ENCODE assay signal across 1 cellular context in the genomic region with DNA sequence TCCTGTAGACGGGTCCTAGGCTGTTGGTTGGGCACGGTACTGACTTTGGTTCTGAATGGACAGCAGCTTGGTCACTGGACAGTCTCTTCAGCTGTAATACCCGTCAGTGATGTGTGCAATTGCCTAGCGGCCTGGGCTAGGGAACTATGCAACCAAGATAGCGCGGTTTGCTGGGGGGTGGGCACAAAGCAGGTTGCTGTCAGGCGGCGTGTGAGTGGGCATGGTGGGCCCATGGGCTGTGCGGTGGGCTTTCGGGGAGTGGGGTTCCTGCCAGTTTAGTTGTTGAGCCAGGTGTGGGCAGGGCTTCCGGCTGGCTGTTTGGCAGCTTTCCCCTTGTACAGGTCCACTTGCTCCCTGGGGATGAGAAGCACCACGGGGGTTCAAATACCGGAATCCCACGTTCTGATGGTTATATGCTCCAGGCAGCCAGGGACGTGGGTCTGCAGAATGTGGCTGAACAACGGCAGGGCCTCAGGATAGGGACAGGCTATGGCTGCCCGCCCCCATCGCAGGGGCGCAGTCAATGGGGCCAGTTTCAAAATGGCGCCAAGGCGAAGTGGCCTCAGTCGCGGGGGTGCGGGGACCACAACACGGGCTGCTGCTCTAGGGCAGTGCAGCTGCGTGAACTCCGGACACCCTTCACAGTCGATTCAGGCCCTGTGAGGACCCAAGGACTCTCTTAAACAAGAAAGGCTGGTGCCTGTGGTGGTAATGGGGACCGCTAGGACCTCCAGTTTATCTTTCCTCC.
TF ChIP-seq lines count a peak whose summit lies in the region.

No MANE protein-coding gene starts in this region.

TF ChIP-seq in GM23338, 12 proteins besides CTCF, POLR2A, EP300 and RAD21 (continued from another document):
- TF ChIP-seq, protein P1, sequence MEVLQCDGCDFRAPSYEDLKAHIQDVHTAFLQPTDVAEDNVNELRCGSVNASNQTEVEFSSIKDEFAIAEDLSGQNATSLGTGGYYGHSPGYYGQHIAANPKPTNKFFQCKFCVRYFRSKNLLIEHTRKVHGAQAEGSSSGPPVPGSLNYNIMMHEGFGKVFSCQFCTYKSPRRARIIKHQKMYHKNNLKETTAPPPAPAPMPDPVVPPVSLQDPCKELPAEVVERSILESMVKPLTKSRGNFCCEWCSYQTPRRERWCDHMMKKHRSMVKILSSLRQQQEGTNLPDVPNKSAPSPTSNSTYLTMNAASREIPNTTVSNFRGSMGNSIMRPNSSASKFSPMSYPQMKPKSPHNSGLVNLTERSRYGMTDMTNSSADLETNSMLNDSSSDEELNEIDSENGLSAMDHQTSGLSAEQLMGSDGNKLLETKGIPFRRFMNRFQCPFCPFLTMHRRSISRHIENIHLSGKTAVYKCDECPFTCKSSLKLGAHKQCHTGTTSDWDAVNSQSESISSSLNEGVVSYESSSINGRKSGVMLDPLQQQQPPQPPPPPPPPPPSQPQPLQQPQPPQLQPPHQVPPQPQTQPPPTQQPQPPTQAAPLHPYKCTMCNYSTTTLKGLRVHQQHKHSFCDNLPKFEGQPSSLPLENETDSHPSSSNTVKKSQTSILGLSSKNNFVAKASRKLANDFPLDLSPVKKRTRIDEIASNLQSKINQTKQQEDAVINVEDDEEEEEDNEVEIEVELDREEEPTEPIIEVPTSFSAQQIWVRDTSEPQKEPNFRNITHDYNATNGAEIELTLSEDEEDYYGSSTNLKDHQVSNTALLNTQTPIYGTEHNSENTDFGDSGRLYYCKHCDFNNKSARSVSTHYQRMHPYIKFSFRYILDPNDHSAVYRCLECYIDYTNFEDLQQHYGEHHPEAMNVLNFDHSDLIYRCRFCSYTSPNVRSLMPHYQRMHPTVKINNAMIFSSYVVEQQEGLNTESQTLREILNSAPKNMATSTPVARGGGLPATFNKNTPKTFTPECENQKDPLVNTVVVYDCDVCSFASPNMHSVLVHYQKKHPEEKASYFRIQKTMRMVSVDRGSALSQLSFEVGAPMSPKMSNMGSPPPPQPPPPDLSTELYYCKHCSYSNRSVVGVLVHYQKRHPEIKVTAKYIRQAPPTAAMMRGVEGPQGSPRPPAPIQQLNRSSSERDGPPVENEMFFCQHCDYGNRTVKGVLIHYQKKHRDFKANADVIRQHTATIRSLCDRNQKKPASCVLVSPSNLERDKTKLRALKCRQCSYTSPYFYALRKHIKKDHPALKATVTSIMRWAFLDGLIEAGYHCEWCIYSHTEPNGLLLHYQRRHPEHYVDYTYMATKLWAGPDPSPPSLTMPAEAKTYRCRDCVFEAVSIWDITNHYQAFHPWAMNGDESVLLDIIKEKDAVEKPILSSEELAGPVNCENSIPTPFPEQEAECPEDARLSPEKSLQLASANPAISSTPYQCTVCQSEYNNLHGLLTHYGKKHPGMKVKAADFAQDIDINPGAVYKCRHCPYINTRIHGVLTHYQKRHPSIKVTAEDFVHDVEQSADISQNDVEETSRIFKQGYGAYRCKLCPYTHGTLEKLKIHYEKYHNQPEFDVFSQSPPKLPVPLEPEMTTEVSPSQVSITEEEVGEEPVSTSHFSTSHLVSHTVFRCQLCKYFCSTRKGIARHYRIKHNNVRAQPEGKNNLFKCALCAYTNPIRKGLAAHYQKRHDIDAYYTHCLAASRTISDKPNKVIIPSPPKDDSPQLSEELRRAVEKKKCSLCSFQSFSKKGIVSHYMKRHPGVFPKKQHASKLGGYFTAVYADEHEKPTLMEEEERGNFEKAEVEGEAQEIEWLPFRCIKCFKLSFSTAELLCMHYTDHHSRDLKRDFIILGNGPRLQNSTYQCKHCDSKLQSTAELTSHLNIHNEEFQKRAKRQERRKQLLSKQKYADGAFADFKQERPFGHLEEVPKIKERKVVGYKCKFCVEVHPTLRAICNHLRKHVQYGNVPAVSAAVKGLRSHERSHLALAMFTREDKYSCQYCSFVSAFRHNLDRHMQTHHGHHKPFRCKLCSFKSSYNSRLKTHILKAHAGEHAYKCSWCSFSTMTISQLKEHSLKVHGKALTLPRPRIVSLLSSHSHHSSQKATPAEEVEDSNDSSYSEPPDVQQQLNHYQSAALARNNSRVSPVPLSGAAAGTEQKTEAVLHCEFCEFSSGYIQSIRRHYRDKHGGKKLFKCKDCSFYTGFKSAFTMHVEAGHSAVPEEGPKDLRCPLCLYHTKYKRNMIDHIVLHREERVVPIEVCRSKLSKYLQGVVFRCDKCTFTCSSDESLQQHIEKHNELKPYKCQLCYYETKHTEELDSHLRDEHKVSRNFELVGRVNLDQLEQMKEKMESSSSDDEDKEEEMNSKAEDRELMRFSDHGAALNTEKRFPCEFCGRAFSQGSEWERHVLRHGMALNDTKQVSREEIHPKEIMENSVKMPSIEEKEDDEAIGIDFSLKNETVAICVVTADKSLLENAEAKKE (CRISPR knock-in tag; IDR thresholded peaks at IDR 0.05), result no peak
- no peak for TF ChIP-seq EZH2 (IDR thresholded peaks at IDR 0.05; ENCODE audit: low read depth, unreplicated experiment)
- no peak for TF ChIP-seq ZNF331 (CRISPR knock-in tag; IDR thresholded peaks at IDR 0.05; ENCODE audit: low read depth)
- no peak for TF ChIP-seq CREB1 (CRISPR knock-in tag; IDR thresholded peaks at IDR 0.05; ENCODE audit: low read depth)
- TF ChIP-seq ZNF114 (CRISPR knock-in tag; IDR thresholded peaks at IDR 0.05), result no peak
- TF ChIP-seq, protein P2, sequence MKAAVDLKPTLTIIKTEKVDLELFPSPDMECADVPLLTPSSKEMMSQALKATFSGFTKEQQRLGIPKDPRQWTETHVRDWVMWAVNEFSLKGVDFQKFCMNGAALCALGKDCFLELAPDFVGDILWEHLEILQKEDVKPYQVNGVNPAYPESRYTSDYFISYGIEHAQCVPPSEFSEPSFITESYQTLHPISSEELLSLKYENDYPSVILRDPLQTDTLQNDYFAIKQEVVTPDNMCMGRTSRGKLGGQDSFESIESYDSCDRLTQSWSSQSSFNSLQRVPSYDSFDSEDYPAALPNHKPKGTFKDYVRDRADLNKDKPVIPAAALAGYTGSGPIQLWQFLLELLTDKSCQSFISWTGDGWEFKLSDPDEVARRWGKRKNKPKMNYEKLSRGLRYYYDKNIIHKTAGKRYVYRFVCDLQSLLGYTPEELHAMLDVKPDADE (IDR thresholded peaks at IDR 0.05), result no peak
- TF ChIP-seq JUNB (IDR thresholded peaks at IDR 0.05; ENCODE audit: unreplicated experiment), result no peak
- TF ChIP-seq NANOG (IDR thresholded peaks at IDR 0.05; ENCODE audit: borderline replicate concordance), result no peak
- TF ChIP-seq, protein P3, sequence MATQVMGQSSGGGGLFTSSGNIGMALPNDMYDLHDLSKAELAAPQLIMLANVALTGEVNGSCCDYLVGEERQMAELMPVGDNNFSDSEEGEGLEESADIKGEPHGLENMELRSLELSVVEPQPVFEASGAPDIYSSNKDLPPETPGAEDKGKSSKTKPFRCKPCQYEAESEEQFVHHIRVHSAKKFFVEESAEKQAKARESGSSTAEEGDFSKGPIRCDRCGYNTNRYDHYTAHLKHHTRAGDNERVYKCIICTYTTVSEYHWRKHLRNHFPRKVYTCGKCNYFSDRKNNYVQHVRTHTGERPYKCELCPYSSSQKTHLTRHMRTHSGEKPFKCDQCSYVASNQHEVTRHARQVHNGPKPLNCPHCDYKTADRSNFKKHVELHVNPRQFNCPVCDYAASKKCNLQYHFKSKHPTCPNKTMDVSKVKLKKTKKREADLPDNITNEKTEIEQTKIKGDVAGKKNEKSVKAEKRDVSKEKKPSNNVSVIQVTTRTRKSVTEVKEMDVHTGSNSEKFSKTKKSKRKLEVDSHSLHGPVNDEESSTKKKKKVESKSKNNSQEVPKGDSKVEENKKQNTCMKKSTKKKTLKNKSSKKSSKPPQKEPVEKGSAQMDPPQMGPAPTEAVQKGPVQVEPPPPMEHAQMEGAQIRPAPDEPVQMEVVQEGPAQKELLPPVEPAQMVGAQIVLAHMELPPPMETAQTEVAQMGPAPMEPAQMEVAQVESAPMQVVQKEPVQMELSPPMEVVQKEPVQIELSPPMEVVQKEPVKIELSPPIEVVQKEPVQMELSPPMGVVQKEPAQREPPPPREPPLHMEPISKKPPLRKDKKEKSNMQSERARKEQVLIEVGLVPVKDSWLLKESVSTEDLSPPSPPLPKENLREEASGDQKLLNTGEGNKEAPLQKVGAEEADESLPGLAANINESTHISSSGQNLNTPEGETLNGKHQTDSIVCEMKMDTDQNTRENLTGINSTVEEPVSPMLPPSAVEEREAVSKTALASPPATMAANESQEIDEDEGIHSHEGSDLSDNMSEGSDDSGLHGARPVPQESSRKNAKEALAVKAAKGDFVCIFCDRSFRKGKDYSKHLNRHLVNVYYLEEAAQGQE (IDR thresholded peaks at IDR 0.05; ENCODE audit: unreplicated experiment), result no peak
- TF ChIP-seq STAT1 (IDR thresholded peaks at IDR 0.05; ENCODE audit: unreplicated experiment), result no peak
